Comparison of ENCODE assay signal across 8 cellular contexts in the genomic region with DNA sequence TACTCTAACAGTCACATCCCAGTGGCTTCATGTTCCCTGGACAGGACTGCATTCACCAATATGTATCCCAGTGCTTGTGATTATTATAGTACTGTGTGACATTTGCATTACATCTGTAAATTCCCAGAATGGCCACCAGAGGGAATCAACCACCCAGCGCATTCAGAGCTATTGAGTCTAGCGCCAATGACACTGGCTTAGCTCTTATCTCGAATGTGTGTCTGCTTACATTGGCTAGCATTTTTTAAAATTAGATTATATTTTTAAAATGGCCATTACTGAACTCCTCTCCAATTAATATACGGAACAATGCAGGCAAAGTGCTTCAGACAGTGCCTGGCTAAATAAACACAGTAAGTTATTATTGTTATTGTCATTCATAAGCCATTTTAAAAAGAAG. TPM values are rescaled to one million over a fixed set of nuclear protein-coding genes. Genes with fewer than 3 reads are reported as not detected.
DNase-seq lines count a peak whose midpoint lies in the region; ATAC-seq and TF ChIP-seq lines count a peak whose summit lies in the region.

No MANE protein-coding gene starts in this region.

- peak; percentile 37 for DNase-seq in CMK (ENCODE audit: low read depth)
- peak; percentile 36 for DNase-seq in NCI-H2227 treated with DMSO at 0.1 percent for 48 hours (lab: John Stamatoyannopoulos, UW)
- peak; percentile 39 for DNase-seq in activated CD4-positive, alpha-beta memory T cell treated with anti-CD3 and anti-CD28 coated beads for 36 hours
- peak; percentile 52 for DNase-seq in fibroblast of the conjunctiva (ENCODE audit: low read depth)

- POLR2A ChIA-PET in activated CD4-positive, alpha-beta memory T cell treated with anti-CD3 and anti-CD28 coated beads for 36 hours (lab: Charles Lee), result no interaction called here

- no peak overlapping the region for H3K27ac Mint-ChIP-seq in activated CD4-positive, alpha-beta memory T cell treated with anti-CD3 and anti-CD28 coated beads for 36 hours

- H3K36me3 Mint-ChIP-seq in activated CD4-positive, alpha-beta memory T cell treated with anti-CD3 and anti-CD28 coated beads for 36 hours, result no peaks in the 10 kb centered on the region

- peaks cover 14% of the 10 kb centered on the region for H3K4me1 Mint-ChIP-seq in activated CD4-positive, alpha-beta memory T cell treated with anti-CD3 and anti-CD28 coated beads for 36 hours (ENCODE audit: low read depth)

- no peak overlapping the region for H3K4me3 Mint-ChIP-seq in activated CD4-positive, alpha-beta memory T cell treated with anti-CD3 and anti-CD28 coated beads for 36 hours

- peak; percentile 7 for TF ChIP-seq CTCF in neutrophil (IDR thresholded peaks at IDR 0.05)

- H3K36me3 ChIP-seq in neutrophil, result no peaks in the 10 kb centered on the region

- H3K4me3 ChIP-seq in neutrophil (ENCODE audit: low read depth in 1 of 2, low read length in 1 of 2), result no peak overlapping the region

- peak; percentile 82 for ATAC-seq in GM19035 (IDR thresholded peaks at IDR 0.05; ENCODE audit: unreplicated experiment)
- peak; percentile 86 for ATAC-seq in HG03432 (IDR thresholded peaks at IDR 0.05; ENCODE audit: unreplicated experiment)
- ATAC-seq in GM19324 (IDR thresholded peaks at IDR 0.05; ENCODE audit: low FRiP score, unreplicated experiment), result no peak

- no peaks in the 10 kb centered on the region for H3K9me3 Mint-ChIP-seq in activated CD4-positive, alpha-beta memory T cell treated with anti-CD3 and anti-CD28 coated beads for 36 hours

- H3K9me3 ChIP-seq in neutrophil, result no peaks in the 10 kb centered on the region

- CTCF ChIA-PET in activated CD4-positive, alpha-beta memory T cell treated with anti-CD3 and anti-CD28 coated beads for 36 hours (lab: Charles Lee), result interaction anchor here (0.7 to 11.1 kb wide), 53 partner anchors 10 to 1000 kb away, joined by 3 to 231 read pairs (median 4); a partner anchor contains a TSS

- intact Hi-C loops in activated CD4-positive, alpha-beta memory T cell treated with anti-CD3 and anti-CD28 coated beads for 36 hours (cut with micrococcal nuclease), result loop anchor here (1.0 to 10.0 kb wide), 5 partner anchors 180 to 1143 kb away; no protein-coding TSS in a partner anchor

- H3K27me3 Mint-ChIP-seq in activated CD4-positive, alpha-beta memory T cell treated with anti-CD3 and anti-CD28 coated beads for 36 hours, result peaks cover 10% of the 10 kb centered on the region

- peaks cover 18% of the 10 kb centered on the region for H3K27me3 ChIP-seq in neutrophil

- no peak overlapping the region for H3K27ac ChIP-seq in neutrophil

- H3K4me1 ChIP-seq in neutrophil (ENCODE audit: control insufficient read depth in 1 of 2, insufficient read depth in 1 of 2, low read depth in 1 of 2, low read length in 1 of 2), result peaks cover 6 to 13% of the 10 kb centered on the region in 2 experiments

RNA-seq across cellular contexts. Expression of a gene that starts 36.3 kb away (rescaled TPM):
- total RNA-seq in activated CD4-positive, alpha-beta memory T cell treated with anti-CD3 and anti-CD28 coated beads for 36 hours, result not detected
